In genomic region chr17:64399767-64400156, GRCh38 we compare ENCODE assay signal across 22 cellular contexts. TPM values are rescaled to one million over a fixed set of nuclear protein-coding genes. Genes with fewer than 3 reads are reported as not detected.
"Had no signal": no experiment of that assay in that cellular context is flagged by ENCODE, and none has a peak within 500 bp of the region (broad histone marks: within the 10 kb centered on the region; RNA-seq: fewer than 3 reads in every experiment).

No MANE protein-coding gene starts in this region.

- ATAC-seq: activated naive CD8-positive, alpha-beta T cell treated with anti-CD3 and anti-CD28 coated beads, Interleukin-2, amount 50 U/mL, for 24 hours; body of pancreas; left lobe of liver; lower lobe of right lung; natural killer cell; sciatic nerve; stimulated activated naive CD8-positive, alpha-beta T cell treated with anti-CD3 and anti-CD28 coated beads, Interleukin-15, Interleukin-2, amounts not matched to agents 100 U/mL and 50 U/mL, for 24 hours; upper lobe of right lung had no signal

- H3K27ac ChIP-seq: body of pancreas, cardiac muscle cell, foreskin keratinocyte, lower lobe of right lung, thyroid gland, upper lobe of right lung had no signal

- H3K36me3 Mint-ChIP-seq: natural killer cell had no signal

- H3K27me3 ChIP-seq: body of pancreas, cardiac muscle cell, foreskin keratinocyte, thyroid gland, upper lobe of right lung had no signal

- H3K9me3 Mint-ChIP-seq: activated CD4-positive, alpha-beta memory T cell treated with anti-CD3 and anti-CD28 coated beads, Interleukin-2, amount 10 ng/mL, durations not matched to agents 7 days and 5 days; activated T-cell treated with anti-CD3 and anti-CD28 coated beads, Interleukin-2, amount 50 U/mL, for 72 hours; natural killer cell; T-helper 1 cell treated with Interleukin-12 subunit alpha and Interleukin-12 subunit beta and Interleukin-4 antibody, amounts not matched to agents 30 μg/mL and 1 μg/mL, for 36 hours had no signal

- H3K27me3 Mint-ChIP-seq: activated naive CD8-positive, alpha-beta T cell treated with anti-CD3 and anti-CD28 coated beads, Interleukin-2, amount 50 U/mL, for 24 hours had no signal

- H3K4me2 ChIP-seq: smooth muscle cell had no signal

- H3K27ac Mint-ChIP-seq: activated CD4-positive, alpha-beta memory T cell treated with anti-CD3 and anti-CD28 coated beads, Interleukin-2, amount 10 ng/mL, durations not matched to agents 7 days and 5 days; activated T-cell treated with anti-CD3 and anti-CD28 coated beads, Interleukin-2, amount 50 U/mL, for 72 hours; T-helper 1 cell treated with Interleukin-12 subunit alpha and Interleukin-12 subunit beta and Interleukin-4 antibody, amounts not matched to agents 30 μg/mL and 1 μg/mL, for 36 hours had no signal

- H3K9me3 ChIP-seq: body of pancreas, lower lobe of right lung, thyroid gland, upper lobe of right lung had no signal

- H3K4me3 ChIP-seq: body of pancreas, cardiac muscle cell, lower lobe of right lung, smooth muscle cell, thyroid gland, upper lobe of right lung had no signal

- H3K36me3 ChIP-seq: cardiac muscle cell, lower lobe of right lung, thyroid gland, upper lobe of right lung had no signal

- H3K4me3 Mint-ChIP-seq: activated CD4-positive, alpha-beta memory T cell treated with anti-CD3 and anti-CD28 coated beads, Interleukin-2, amount 10 ng/mL, durations not matched to agents 7 days and 5 days; activated naive CD8-positive, alpha-beta T cell treated with anti-CD3 and anti-CD28 coated beads, Interleukin-2, amount 50 U/mL, for 24 hours; T-helper 1 cell treated with Interleukin-12 subunit alpha and Interleukin-12 subunit beta and Interleukin-4 antibody, amounts not matched to agents 30 μg/mL and 1 μg/mL, for 36 hours had no signal

- DNase-seq: activated CD4-positive, alpha-beta memory T cell treated with anti-CD3 and anti-CD28 coated beads, Interleukin-2, amount 10 ng/mL, durations not matched to agents 7 days and 5 days; activated CD4-positive, alpha-beta T cell treated with anti-CD3 and anti-CD28 coated beads for 4 hours; activated CD4-positive, CD25-positive, alpha-beta regulatory T cell; activated effector memory CD4-positive, alpha-beta T cell treated with anti-CD3 and anti-CD28 coated beads, Interleukin-2, amount 50 U/mL, for 16 hours; activated naive CD4-positive, alpha-beta T cell treated with anti-CD3 and anti-CD28 coated beads, Interleukin-2, amount 50 U/mL, for 16 hours; activated naive CD8-positive, alpha-beta T cell treated with anti-CD3 and anti-CD28 coated beads, Interleukin-2, amount 50 U/mL, for 24 hours; activated T-cell treated with anti-CD3 and anti-CD28 coated beads, Interleukin-2, amount 50 U/mL, for 72 hours; body of pancreas; effector CD8-positive, alpha-beta T cell; lower lobe of right lung; natural killer cell; stimulated activated CD4-positive, alpha-beta T cell treated with anti-CD3 and anti-CD28 coated beads, Interleukin-4, amount 100 ng/mL, for 1 hour; stimulated activated naive CD8-positive, alpha-beta T cell treated with anti-CD3 and anti-CD28 coated beads, Interleukin-15, Interleukin-2, amounts not matched to agents 100 U/mL and 50 U/mL, for 24 hours; thyroid gland; upper lobe of right lung had no signal

RNA-seq across cellular contexts. Expression of gene PECAM1, which starts 9.1 kb away (rescaled TPM):
- total RNA-seq: foreskin keratinocyte, smooth muscle cell had no signal
- polyA plus RNA-seq: cardiac muscle cell, foreskin keratinocyte, smooth muscle cell had no signal

RNA-seq across cellular contexts. Expression of gene MILR1, which starts 49.2 kb away (rescaled TPM):
- total RNA-seq: cardiac muscle cell, foreskin keratinocyte, kidney epithelial cell, smooth muscle cell had no signal
- polyA plus RNA-seq: cardiac muscle cell, foreskin keratinocyte, smooth muscle cell had no signal
